ENCODE assay signal across 9 cellular contexts in genomic region chr10:94076325-94076841, GRCh38.
DNase-seq lines count a peak whose midpoint lies in the region; ATAC-seq, FAIRE-seq and TF ChIP-seq lines count a peak whose summit lies in the region.
"Had no signal": no experiment of that assay in that cellular context is flagged by ENCODE, and none has a peak within 500 bp of the region (broad histone marks: within the 10 kb centered on the region; RNA-seq: fewer than 3 reads in every experiment).

No MANE protein-coding gene starts in this region.

- peak overlapping the region in 1 of 2 donors; percentile 53 for H3K27ac ChIP-seq in right atrium auricular region

- no peaks in the 10 kb centered on the region for H3K9me3 ChIP-seq in right atrium auricular region
- H3K9me3 ChIP-seq in skeletal muscle satellite cell (replicated peaks; ENCODE audit: low read length), result no peaks in the 10 kb centered on the region
- no peaks in the 10 kb centered on the region for H3K9me3 ChIP-seq in T-helper 17 cell (ENCODE audit: control insufficient read depth, low read length, poor library complexity, severe bottlenecking)

- H3K4me3 ChIP-seq in right atrium auricular region (no peak overlapping the region), skeletal muscle satellite cell (ENCODE audit: low read length) (no peak overlapping the region)

- POLR2A ChIA-PET in activated CD8-positive, alpha-beta T cell treated with anti-CD3 and anti-CD28 coated beads, Interleukin-2, amount 10 ng/mL, durations not matched to agents 7 days and 5 days (lab: Charles Lee), result no interaction called here

- CTCF ChIA-PET in activated CD8-positive, alpha-beta T cell treated with anti-CD3 and anti-CD28 coated beads, Interleukin-2, amount 10 ng/mL, durations not matched to agents 7 days and 5 days (lab: Charles Lee), result no interaction called here

- no peak overlapping the region for H3K9ac ChIP-seq in skeletal muscle satellite cell (ENCODE audit: low read depth, low read length)

- no peaks in the 10 kb centered on the region for H3K27me3 ChIP-seq in right atrium auricular region
- no peaks in the 10 kb centered on the region for H3K27me3 ChIP-seq in skeletal muscle satellite cell (ENCODE audit: control insufficient read depth, insufficient read depth, low read length)

- H3K4me1 Mint-ChIP-seq in T-helper 17 cell (no peaks in the 10 kb centered on the region), immature natural killer cell (no peaks in the 10 kb centered on the region)
- H3K4me1 Mint-ChIP-seq in activated CD8-positive, alpha-beta T cell treated with anti-CD3 and anti-CD28 coated beads, Interleukin-2, amount 10 ng/mL, durations not matched to agents 7 days and 5 days (ENCODE audit: low read depth), result no peaks in the 10 kb centered on the region

- TF ChIP-seq POLR2A in H54 (IDR thresholded peaks at IDR 0.05; ENCODE audit: low read depth, low read length), result no peak

- peak; percentile 80 for FAIRE-seq in H54 (lab: Jason Lieb, UNC)
- FAIRE-seq: colon had no signal

- no peaks in the 10 kb centered on the region for H3K36me3 ChIP-seq in right atrium auricular region
- H3K36me3 ChIP-seq in skeletal muscle satellite cell (ENCODE audit: insufficient read depth, low read length), result no peaks in the 10 kb centered on the region

- H3K36me3 Mint-ChIP-seq in T-helper 17 cell (ENCODE audit: low read depth) (no peaks in the 10 kb centered on the region), immature natural killer cell (no peaks in the 10 kb centered on the region)
- no peaks in the 10 kb centered on the region for H3K36me3 Mint-ChIP-seq in activated CD8-positive, alpha-beta T cell treated with anti-CD3 and anti-CD28 coated beads, Interleukin-2, amount 10 ng/mL, durations not matched to agents 7 days and 5 days (ENCODE audit: low read depth)

- H3K4me2 ChIP-seq in skeletal muscle satellite cell (ENCODE audit: low read length), result peak overlapping the region; percentile 42

- DNase-seq in H54 (ENCODE audit: insufficient read length, low spot score), result no peak
- DNase-seq in amniotic epithelial cell (ENCODE audit: low read depth), result peak; percentile 47
- DNase-seq in right atrium auricular region (ENCODE audit: low spot score), result no peak
- DNase-seq in T-helper 17 cell, result no peak
- no peak for DNase-seq in activated CD8-positive, alpha-beta T cell treated with anti-CD3 and anti-CD28 coated beads, Interleukin-2, amount 10 ng/mL, durations not matched to agents 7 days and 5 days
- DNase-seq in immature natural killer cell, result no peak

- no peaks in the 10 kb centered on the region for H3K9me3 Mint-ChIP-seq in activated CD8-positive, alpha-beta T cell treated with anti-CD3 and anti-CD28 coated beads, Interleukin-2, amount 10 ng/mL, durations not matched to agents 7 days and 5 days (ENCODE audit: insufficient read depth)
- H3K9me3 Mint-ChIP-seq in immature natural killer cell, result peaks cover 0 to 7% (median under 1%) of the 10 kb centered on the region in 6 donors

- H3K27me3 Mint-ChIP-seq in T-helper 17 cell (peaks cover 6% of the 10 kb centered on the region), immature natural killer cell (ENCODE audit: low read depth in 3 of 3) (peaks cover 0 to 4% (median 0%) of the 10 kb centered on the region in 3 donors)
- no peaks in the 10 kb centered on the region for H3K27me3 Mint-ChIP-seq in activated CD8-positive, alpha-beta T cell treated with anti-CD3 and anti-CD28 coated beads, Interleukin-2, amount 10 ng/mL, durations not matched to agents 7 days and 5 days (ENCODE audit: low read depth)

- peak; percentile 22 to 65 for TF ChIP-seq CTCF in right atrium auricular region (IDR thresholded peaks at IDR 0.05)

- H3K4me3 Mint-ChIP-seq in T-helper 17 cell (no peak overlapping the region), immature natural killer cell (no peak overlapping the region)
- no peak overlapping the region for H3K4me3 Mint-ChIP-seq in activated CD8-positive, alpha-beta T cell treated with anti-CD3 and anti-CD28 coated beads, Interleukin-2, amount 10 ng/mL, durations not matched to agents 7 days and 5 days

- ATAC-seq in T-helper 17 cell, result no peak
- ATAC-seq in HG03045 (IDR thresholded peaks at IDR 0.05; ENCODE audit: unreplicated experiment), result no peak
- no peak for ATAC-seq in activated CD8-positive, alpha-beta T cell treated with anti-CD3 and anti-CD28 coated beads, Interleukin-2, amount 10 ng/mL, durations not matched to agents 7 days and 5 days

- H3K27ac Mint-ChIP-seq in T-helper 17 cell (no peak overlapping the region), immature natural killer cell (no peak overlapping the region)
- H3K27ac Mint-ChIP-seq in activated CD8-positive, alpha-beta T cell treated with anti-CD3 and anti-CD28 coated beads, Interleukin-2, amount 10 ng/mL, durations not matched to agents 7 days and 5 days, result no peak overlapping the region

- peaks cover 0 to 23% of the 10 kb centered on the region in 2 donors for H3K4me1 ChIP-seq in right atrium auricular region
- H3K4me1 ChIP-seq in skeletal muscle satellite cell (ENCODE audit: control insufficient read depth, insufficient read depth, low read length), result peaks cover 18% of the 10 kb centered on the region
